ENCODE assay signal across 17 cellular contexts in the genomic region with DNA sequence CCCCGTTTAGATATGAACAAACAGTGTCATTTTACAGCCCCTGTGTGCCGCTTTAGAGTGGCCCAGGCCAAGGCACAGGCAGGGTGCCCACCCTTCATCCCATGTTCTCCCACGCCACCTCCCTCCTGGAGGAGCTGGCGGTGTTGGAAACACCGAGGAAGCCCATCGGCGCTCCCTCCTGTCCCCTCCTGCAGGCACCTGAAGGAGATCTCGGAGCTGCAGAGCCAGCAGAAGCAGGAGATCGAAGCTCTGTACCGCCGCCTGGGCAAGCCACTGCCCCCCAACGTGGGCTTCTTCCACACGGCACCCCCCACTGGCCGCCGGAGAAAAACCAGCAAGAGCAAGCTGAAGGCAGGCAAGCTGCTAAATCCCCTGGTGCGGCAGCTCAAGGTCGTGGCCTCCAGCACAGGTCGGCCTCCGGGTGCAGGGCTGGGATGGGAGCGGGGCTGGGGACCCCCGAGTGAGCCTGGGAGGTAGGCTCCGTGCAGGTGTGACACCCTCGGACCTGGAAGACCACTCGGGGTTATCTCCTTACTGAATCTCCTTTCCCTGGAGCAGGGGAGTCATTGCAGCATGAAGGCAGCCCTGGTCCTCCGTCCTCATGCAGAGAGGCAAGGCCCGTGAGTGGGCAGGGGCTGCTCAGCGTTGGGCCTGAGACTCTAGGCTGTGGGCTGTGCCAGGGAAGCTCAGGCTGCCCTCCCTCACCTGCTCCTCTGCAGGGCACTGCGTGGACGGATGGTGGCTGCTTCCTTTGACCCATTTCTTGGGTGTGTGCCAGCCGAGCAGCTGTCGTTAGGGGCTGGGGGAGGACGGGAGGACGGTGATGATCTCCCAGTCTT.
A peak's percentile ranks its signal among the peaks of the same experiment; 100 is the strongest.
DNase-seq lines count a peak whose midpoint lies in the region; ATAC-seq, FAIRE-seq and TF ChIP-seq lines count a peak whose summit lies in the region.
"Had no signal": no experiment of that assay in that cellular context is flagged by ENCODE, and none has a peak within 500 bp of the region (broad histone marks: within the 10 kb centered on the region; RNA-seq: fewer than 3 reads in every experiment).

No MANE protein-coding gene starts in this region.

- DNase-seq in activated CD8-positive, alpha-beta memory T cell treated with anti-CD3 and anti-CD28 coated beads for 24 hours: peak; percentile 48
- no peak for DNase-seq in activated CD8-positive, alpha-beta memory T cell treated with anti-CD3 and anti-CD28 coated beads, Interleukin-2, amount 10 ng/mL, durations not matched to agents 7 days and 5 days
- DNase-seq in NCI-H1105 (lab: John Stamatoyannopoulos, UW): peak; percentile 65
- peak in 1 of 2 experiments; percentile 57 for DNase-seq in H1 (ENCODE audit: low read depth in 1 of 2, low spot score in 2 of 2)
- DNase-seq in small intestine: peak; percentile 40
- no peak for DNase-seq in stimulated activated naive CD4-positive, alpha-beta T cell (lab: John Stamatoyannopoulos, UW)
- no peak for DNase-seq in activated naive CD4-positive, alpha-beta T cell treated with Interleukin-2 at 50 U/mL for 16 hours
- DNase-seq in progenitor cell of endocrine pancreas (ENCODE audit: low spot score, unreplicated experiment): no peak
- DNase-seq: AML-193; effector CD8-positive, alpha-beta T cell; foreskin melanocyte; left cardiac atrium; NCI-H1436; T1000 had no signal

- no peaks in the 10 kb centered on the region for H3K79me2 ChIP-seq in H1 (ENCODE audit: control insufficient read depth in 1 of 2, insufficient read depth in 2 of 2, low read length in 2 of 2)

- H4K20me1 ChIP-seq in H1 (replicated peaks in 1 of 2; ENCODE audit: control insufficient read depth in 1 of 2, insufficient read depth in 2 of 2, low read length in 2 of 2): peaks cover 0 to 4% of the 10 kb centered on the region in 2 experiments

- H3K4me3 ChIP-seq in H1 (ENCODE audit: extremely low read depth in 1 of 4, insufficient read depth in 2 of 4, low read depth in 3 of 4, low read length in 4 of 4) (no peak overlapping the region), small intestine (ENCODE audit: low read depth in 1 of 2, low read length in 2 of 2) (no peak overlapping the region)
- H3K4me3 ChIP-seq: adrenal gland had no signal

- H2BK12ac ChIP-seq in H1 (ENCODE audit: low read depth, low read length): no peak overlapping the region

- no peak overlapping the region for H3K4me2 ChIP-seq in H1 (ENCODE audit: insufficient read depth in 1 of 2, low read depth in 2 of 2, low read length in 2 of 2)

- H2AK5ac ChIP-seq in H1 (ENCODE audit: low read depth, low read length): no peak overlapping the region

- H3K27ac ChIP-seq in H1 (ENCODE audit: low read depth, low read length): no peak overlapping the region
- peak overlapping the region in 1 of 2 donors; percentile 22 for H3K27ac ChIP-seq in small intestine (ENCODE audit: low read depth in 1 of 2, low read length in 1 of 2)
- H3K27ac ChIP-seq: adrenal gland had no signal

- no peak overlapping the region for H2BK5ac ChIP-seq in H1 (ENCODE audit: low read depth, low read length)

- H3K9me3 ChIP-seq in H1 (ENCODE audit: insufficient read depth in 2 of 2, low read depth in 1 of 2, low read length in 1 of 2) (no peaks in the 10 kb centered on the region), small intestine (ENCODE audit: control insufficient read depth, low read depth) (no peaks in the 10 kb centered on the region)
- H3K9me3 ChIP-seq: adrenal gland had no signal

- TF ChIP-seq EP300 in H1 (IDR thresholded peaks at IDR 0.05; ENCODE audit: borderline replicate concordance in 1 of 2, low read depth in 2 of 2, low read length in 2 of 2): no peak

- H4K5ac ChIP-seq in H1 (ENCODE audit: insufficient read length, low read depth, low read length): no peak overlapping the region

- peaks cover 7% of the 10 kb centered on the region for H3K27me3 Mint-ChIP-seq in activated CD8-positive, alpha-beta memory T cell treated with anti-CD3 and anti-CD28 coated beads, Interleukin-2, amount 10 ng/mL, durations not matched to agents 7 days and 5 days
- no peaks in the 10 kb centered on the region for H3K27me3 Mint-ChIP-seq in progenitor cell of endocrine pancreas

- H3K27me3 ChIP-seq in H1 (replicated peaks in 1 of 4; ENCODE audit: control insufficient read depth in 3 of 4, extremely low read depth in 1 of 4, insufficient read depth in 3 of 4, low read length in 3 of 4) (no peaks in the 10 kb centered on the region), small intestine (ENCODE audit: control insufficient read depth in 2 of 2, insufficient read depth in 2 of 2, low read length in 2 of 2) (no peaks in the 10 kb centered on the region)
- H3K27me3 ChIP-seq: adrenal gland had no signal

- H3K14ac ChIP-seq in H1 (ENCODE audit: insufficient read length): no peak overlapping the region

- no peak overlapping the region for H3K4me3 Mint-ChIP-seq in activated CD8-positive, alpha-beta memory T cell treated with anti-CD3 and anti-CD28 coated beads, Interleukin-2, amount 10 ng/mL, durations not matched to agents 7 days and 5 days
- no peak overlapping the region for H3K4me3 Mint-ChIP-seq in progenitor cell of endocrine pancreas (ENCODE audit: low read depth)

- H3K36me3 Mint-ChIP-seq in activated CD8-positive, alpha-beta memory T cell treated with anti-CD3 and anti-CD28 coated beads, Interleukin-2, amount 10 ng/mL, durations not matched to agents 7 days and 5 days: no peaks in the 10 kb centered on the region
- peaks cover 12% of the 10 kb centered on the region for H3K36me3 Mint-ChIP-seq in progenitor cell of endocrine pancreas (ENCODE audit: insufficient read depth)

- no peak overlapping the region for H3K18ac ChIP-seq in H1 (ENCODE audit: extremely low read depth, low read length)

- no peak overlapping the region for H2BK20ac ChIP-seq in H1 (ENCODE audit: low read length)

- no peak overlapping the region for H2BK120ac ChIP-seq in H1 (replicated peaks; ENCODE audit: low read depth, low read length)

- no peak for FAIRE-seq in H1 (lab: Jason Lieb, UNC)
- no peak for FAIRE-seq in small intestine (lab: Jason Lieb, UNC)
- FAIRE-seq: H54 had no signal

- no peak overlapping the region for H3K4ac ChIP-seq in H1 (replicated peaks; ENCODE audit: insufficient read length, low read depth, low read length)

- no peak for TF ChIP-seq POLR2A in H1 (IDR thresholded peaks at IDR 0.05; ENCODE audit: control extremely low read depth in 1 of 2, low read depth in 2 of 2, low read length in 2 of 2)

- no peak overlapping the region for H2BK15ac ChIP-seq in H1 (ENCODE audit: low read length)

- no peak for ATAC-seq in activated CD8-positive, alpha-beta memory T cell treated with anti-CD3 and anti-CD28 coated beads, Interleukin-2, amount 10 ng/mL, durations not matched to agents 7 days and 5 days
- ATAC-seq: left cardiac atrium, Panc1 had no signal

- peaks cover 0 to 4% (median 1%) of the 10 kb centered on the region in 4 experiments; a peak in 1 of 7 replicates for H3K4me1 ChIP-seq in H1 (replicated peaks in 1 of 4; ENCODE audit: control insufficient read depth in 3 of 4, insufficient read depth in 4 of 4, low read length in 3 of 4)
- H3K4me1 ChIP-seq in small intestine (ENCODE audit: control insufficient read depth in 2 of 2, insufficient read depth in 1 of 2, low read depth in 1 of 2, low read length in 1 of 2): peaks cover 0 to 10% of the 10 kb centered on the region in 2 donors
- H3K4me1 ChIP-seq: adrenal gland had no signal

- no peaks in the 10 kb centered on the region for H3K9me3 Mint-ChIP-seq in activated CD8-positive, alpha-beta memory T cell treated with anti-CD3 and anti-CD28 coated beads, Interleukin-2, amount 10 ng/mL, durations not matched to agents 7 days and 5 days (ENCODE audit: low read depth)
- no peaks in the 10 kb centered on the region for H3K9me3 Mint-ChIP-seq in progenitor cell of endocrine pancreas (ENCODE audit: low read depth)

- 84% methylated on average over 31 of the region's 33 CpGs; no CpG with 5 or more reads in 1 of the 2 experiments for WGBS in H1 (ENCODE audit: extremely low coverage in 1 of 2, insufficient coverage in 1 of 2, insufficient read length in 1 of 2, insufficient replicate concordance in 2 of 2, low coverage in 1 of 2, low lambda C conversion rate in 2 of 2, missing lambda C conversion rate in 1 of 2), 2 experiments
- 52 to 68% (median 62%) methylated on average over 32 to 33 of the region's 33 CpGs for WGBS in small intestine, 3 donors

- H2AFZ ChIP-seq in H1 (ENCODE audit: low read length): no peak overlapping the region

- peak in 2 of 3 experiments; percentile 12 to 20; a peak in 2 of 4 replicates for TF ChIP-seq CTCF in H1 (IDR thresholded peaks at IDR 0.05; ENCODE audit: control extremely low read depth in 1 of 3, insufficient read depth in 1 of 3, low read depth in 1 of 3, low read length in 3 of 3)
- TF ChIP-seq CTCF in progenitor cell of endocrine pancreas (IDR thresholded peaks at IDR 0.05; ENCODE audit: unreplicated experiment): no peak

- H4K91ac ChIP-seq in H1 (replicated peaks; ENCODE audit: insufficient read length, low read length): no peak overlapping the region

- H3K23ac ChIP-seq in H1 (ENCODE audit: insufficient read length): no peak overlapping the region

- CTCF ChIA-PET in activated CD8-positive, alpha-beta memory T cell treated with anti-CD3 and anti-CD28 coated beads, Interleukin-2, amount 10 ng/mL, durations not matched to agents 7 days and 5 days (lab: Charles Lee): no interaction called here
- CTCF ChIA-PET in H1 (lab: Charles Lee; ENCODE audit: partially characterized antibody): interaction anchor here (0.6 to 2.4 kb wide), 17 partner anchors 9 to 200 kb away, joined by 3 to 12 read pairs (median 4); no protein-coding TSS in a partner anchor

- H3K9ac ChIP-seq in H1 (replicated peaks in 1 of 4; ENCODE audit: extremely low read depth in 1 of 4, low read depth in 3 of 4, low read length in 3 of 4): no peak overlapping the region

- no peaks in the 10 kb centered on the region for H3K79me1 ChIP-seq in H1 (ENCODE audit: low read depth, low read length)

- H3K27ac Mint-ChIP-seq in activated CD8-positive, alpha-beta memory T cell treated with anti-CD3 and anti-CD28 coated beads, Interleukin-2, amount 10 ng/mL, durations not matched to agents 7 days and 5 days: no peak overlapping the region
- no peak overlapping the region for H3K27ac Mint-ChIP-seq in progenitor cell of endocrine pancreas

- H4K8ac ChIP-seq in H1 (ENCODE audit: extremely low read depth, insufficient read depth, low read length): no peak overlapping the region

- H3K36me3 ChIP-seq in H1 (ENCODE audit: control insufficient read depth in 2 of 4, insufficient read depth in 4 of 4, low read length in 3 of 4): peaks cover 0 to under 1% (median 0%) of the 10 kb centered on the region in 4 experiments; a peak in 4 of 8 replicates
- no peaks in the 10 kb centered on the region for H3K36me3 ChIP-seq in small intestine (ENCODE audit: control insufficient read depth in 2 of 2, insufficient read depth in 2 of 2, low read length in 2 of 2)
- H3K36me3 ChIP-seq: adrenal gland had no signal

- TF ChIP-seq RAD21 in H1 (IDR thresholded peaks at IDR 0.05 in 1 of 2, conservative IDR thresholded peaks at IDR 0.05 in 1 of 2; ENCODE audit: low read depth in 2 of 2, low read length in 2 of 2): peak in 1 of 2 experiments; percentile 33; a peak in 1 of 4 replicates

- peaks cover 8% of the 10 kb centered on the region; the same call in 1 of the 2 replicates for H3K23me2 ChIP-seq in H1 (ENCODE audit: low read depth, low read length)

- H3K56ac ChIP-seq in H1 (replicated peaks; ENCODE audit: insufficient read length, low read depth, low read length): no peak overlapping the region

- POLR2A ChIA-PET in H1 (lab: Charles Lee; ENCODE audit: partially characterized antibody): interaction anchor here (1.9 kb wide), 1 partner anchor 10 kb away, joined by 4 read pairs; no protein-coding TSS in a partner anchor

- peaks cover 8% of the 10 kb centered on the region for H3K4me1 Mint-ChIP-seq in activated CD8-positive, alpha-beta memory T cell treated with anti-CD3 and anti-CD28 coated beads, Interleukin-2, amount 10 ng/mL, durations not matched to agents 7 days and 5 days
- no peaks in the 10 kb centered on the region for H3K4me1 Mint-ChIP-seq in progenitor cell of endocrine pancreas (ENCODE audit: low read depth)

Comparison
In these comparisons a context has a peak if more than half of its experiments do, and no peak if none do; other contexts are left out.
1. DNase-seq: peak in activated CD8-positive, alpha-beta memory T cell treated with anti-CD3 and anti-CD28 coated beads for 24 hours (single experiment), NCI-H1105 (single experiment) and small intestine (single experiment); none in activated CD8-positive, alpha-beta memory T cell treated with anti-CD3 and anti-CD28 coated beads, Interleukin-2, amount 10 ng/mL, durations not matched to agents 7 days and 5 days (single experiment), stimulated activated naive CD4-positive, alpha-beta T cell (0 of 6), activated naive CD4-positive, alpha-beta T cell treated with Interleukin-2 at 50 U/mL for 16 hours (single experiment) and progenitor cell of endocrine pancreas (single experiment).